Comparison of ENCODE assay signal across 12 cellular contexts in the genomic region with DNA sequence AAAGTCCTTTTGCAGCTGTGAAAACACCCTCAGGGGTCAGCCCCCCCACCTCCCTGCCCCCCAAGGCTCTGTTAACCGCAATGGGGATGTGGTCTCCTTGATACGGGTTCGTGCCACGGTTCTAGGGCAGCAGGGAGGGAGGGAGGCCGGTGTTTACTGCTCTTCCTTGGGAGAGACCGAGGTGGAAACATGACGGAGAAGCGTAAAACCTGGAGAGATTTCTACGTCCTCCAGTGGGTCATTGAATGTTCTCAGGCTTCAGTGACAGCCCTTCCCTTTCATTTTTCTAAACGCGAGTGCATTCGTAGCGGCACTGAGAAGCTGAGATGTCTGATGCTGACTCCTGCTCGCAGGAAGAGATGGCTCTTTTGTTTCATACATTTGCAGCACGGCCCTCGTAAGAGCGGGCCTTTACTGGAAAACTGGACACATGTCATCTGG. TPM values are rescaled to one million over a fixed set of nuclear protein-coding genes. Genes with fewer than 3 reads are reported as not detected.
DNase-seq lines count a peak whose midpoint lies in the region; FAIRE-seq and TF ChIP-seq lines count a peak whose summit lies in the region.
"Had no signal": no experiment of that assay in that cellular context is flagged by ENCODE, and none has a peak within 500 bp of the region (broad histone marks: within the 10 kb centered on the region; RNA-seq: fewer than 3 reads in every experiment).

No MANE protein-coding gene starts in this region.

- TF ChIP-seq POLR2A in Peyer's patch (IDR thresholded peaks at IDR 0.05) = no peak

- FAIRE-seq in astrocyte (lab: Jason Lieb, UNC) = no peak
- FAIRE-seq: H54 had no signal

- no peak overlapping the region for H3K27ac ChIP-seq in astrocyte (ENCODE audit: low read depth, low read length)
- no peak overlapping the region for H3K27ac ChIP-seq in tibial artery
- no peak overlapping the region for H3K27ac ChIP-seq in Peyer's patch

- H3K4me3 ChIP-seq in astrocyte (ENCODE audit: insufficient read depth, low read depth, low read length) = no peak overlapping the region
- H3K4me3 ChIP-seq in tibial artery = peak overlapping the region; percentile 22 to 40
- H3K4me3 ChIP-seq in Peyer's patch = peak overlapping the region in 1 of 4 donors; percentile 27

- no peak for DNase-seq in activated naive CD4-positive, alpha-beta T cell treated with Interleukin-2 at 50 U/mL for 16 hours
- DNase-seq in astrocyte (ENCODE audit: low read depth) (no peak), medulla oblongata (ENCODE audit: extremely low spot score) (peak; percentile 62), tibial artery (no peak), Peyer's patch (no peak), D341Med (ENCODE audit: low spot score) (no peak)
- DNase-seq in stimulated activated CD4-positive, alpha-beta T cell treated with anti-CD3 and anti-CD28 coated beads, Interleukin-4, amount 100 ng/mL, for 4 hours = no peak
- DNase-seq: BE2C, mesenchymal stem cell, NCI-H2171 treated with DMSO at 0.1 percent for 48 hours had no signal

- H3K36me3 Mint-ChIP-seq in activated naive CD4-positive, alpha-beta T cell treated with anti-CD3 and anti-CD28 coated beads, Interleukin-2, amount 50 U/mL, for 24 hours = no peaks in the 10 kb centered on the region
- H3K36me3 Mint-ChIP-seq in astrocyte (ENCODE audit: low read depth, unreplicated experiment) = no peaks in the 10 kb centered on the region

- peaks cover 18% of the 10 kb centered on the region for H3K4me1 ChIP-seq in astrocyte (ENCODE audit: insufficient read depth, low read length)
- H3K4me1 ChIP-seq in tibial artery = peaks cover 0 to 23% (median 19%) of the 10 kb centered on the region in 4 donors
- peaks cover 0 to 7% (median 1%) of the 10 kb centered on the region in 4 donors for H3K4me1 ChIP-seq in Peyer's patch
- H3K4me1 ChIP-seq: BE2C had no signal

- TF ChIP-seq CTCF in astrocyte (IDR thresholded peaks at IDR 0.05; ENCODE audit: insufficient read depth, low read depth, low read length) (no peak), tibial artery (IDR thresholded peaks at IDR 0.05) (no peak), Peyer's patch (IDR thresholded peaks at IDR 0.05) (no peak)

- no peaks in the 10 kb centered on the region for H4K20me1 ChIP-seq in astrocyte (ENCODE audit: insufficient read depth, low read length)

- no peak overlapping the region for H3K27ac Mint-ChIP-seq in activated naive CD4-positive, alpha-beta T cell treated with anti-CD3 and anti-CD28 coated beads, Interleukin-2, amount 50 U/mL, for 24 hours
- no peak overlapping the region for H3K27ac Mint-ChIP-seq in astrocyte (ENCODE audit: unreplicated experiment)

- H3K9ac ChIP-seq in astrocyte (ENCODE audit: low read length) = peak overlapping the region; percentile 41

- H3K4me3 Mint-ChIP-seq in activated naive CD4-positive, alpha-beta T cell treated with anti-CD3 and anti-CD28 coated beads, Interleukin-2, amount 50 U/mL, for 24 hours = peak overlapping the region; percentile 80
- no peak overlapping the region for H3K4me3 Mint-ChIP-seq in astrocyte (ENCODE audit: unreplicated experiment)

- H3K79me2 ChIP-seq in astrocyte (ENCODE audit: insufficient read depth, low read length) = no peaks in the 10 kb centered on the region

- peaks cover 20% of the 10 kb centered on the region for H3K4me1 Mint-ChIP-seq in activated naive CD4-positive, alpha-beta T cell treated with anti-CD3 and anti-CD28 coated beads, Interleukin-2, amount 50 U/mL, for 24 hours
- peaks cover 9% of the 10 kb centered on the region for H3K4me1 Mint-ChIP-seq in astrocyte (ENCODE audit: low read depth, unreplicated experiment)

- no peaks in the 10 kb centered on the region for H3K36me3 ChIP-seq in astrocyte (ENCODE audit: insufficient read depth, low read length)
- H3K36me3 ChIP-seq in tibial artery = no peaks in the 10 kb centered on the region
- no peaks in the 10 kb centered on the region for H3K36me3 ChIP-seq in Peyer's patch
- H3K36me3 ChIP-seq: BE2C had no signal

- H3K27me3 Mint-ChIP-seq in activated naive CD4-positive, alpha-beta T cell treated with anti-CD3 and anti-CD28 coated beads, Interleukin-2, amount 50 U/mL, for 24 hours = peaks cover 10% of the 10 kb centered on the region
- peaks cover 39% of the 10 kb centered on the region for H3K27me3 Mint-ChIP-seq in astrocyte (ENCODE audit: low read depth, unreplicated experiment)

- H3K9me3 Mint-ChIP-seq in activated naive CD4-positive, alpha-beta T cell treated with anti-CD3 and anti-CD28 coated beads, Interleukin-2, amount 50 U/mL, for 24 hours = no peaks in the 10 kb centered on the region
- H3K9me3 Mint-ChIP-seq in astrocyte (ENCODE audit: unreplicated experiment) = peaks cover 9% of the 10 kb centered on the region

- H3K27me3 ChIP-seq in astrocyte (ENCODE audit: insufficient read depth, low read length) = peaks cover 5% of the 10 kb centered on the region
- H3K27me3 ChIP-seq in tibial artery = peaks cover 0 to 22% of the 10 kb centered on the region in 2 donors
- H3K27me3 ChIP-seq in Peyer's patch = no peaks in the 10 kb centered on the region

- no peaks in the 10 kb centered on the region for H3K9me3 ChIP-seq in astrocyte (ENCODE audit: insufficient read depth, low read depth, low read length)
- no peaks in the 10 kb centered on the region for H3K9me3 ChIP-seq in tibial artery
- no peaks in the 10 kb centered on the region for H3K9me3 ChIP-seq in Peyer's patch
- H3K9me3 ChIP-seq: BE2C had no signal

- peak overlapping the region; percentile 82 for H3K4me2 ChIP-seq in astrocyte (ENCODE audit: low read length)

- intact Hi-C loops in tibial artery (cut with DNase I; ENCODE audit: low total_unique reads) = no loop called here

- peak overlapping the region; percentile 78 for H2AFZ ChIP-seq in astrocyte (ENCODE audit: low read depth, low read length)

RNA-seq across cellular contexts. Expression of a gene that starts 40.5 kb away (rescaled TPM):
- total RNA-seq in astrocyte = 11.8 and 12.4 TPM in 2 replicates
- 100 to 1,000 TPM in 3 of 4 donors, 10 to 100 TPM in 1; 28.9 to 198 (median 102) TPM for total RNA-seq in Peyer's patch
